19 cellular contexts compared by ENCODE assay signal in the genomic region with DNA sequence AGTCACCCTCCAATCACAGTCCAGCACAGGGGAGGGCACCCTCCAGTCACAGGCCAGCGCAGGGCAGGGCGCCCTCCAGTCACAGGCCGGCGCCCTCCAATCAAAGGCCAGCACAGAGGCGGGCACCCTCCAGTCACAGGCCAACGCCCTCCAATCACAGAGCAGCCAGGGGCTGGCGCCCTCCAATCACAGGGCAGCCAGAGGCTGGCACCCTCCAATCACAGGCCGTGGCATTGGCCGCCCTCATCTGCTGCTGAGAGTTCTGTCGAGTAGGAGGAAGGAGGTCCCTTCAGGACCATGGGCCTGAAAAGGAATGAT. TPM values are rescaled to one million over a fixed set of nuclear protein-coding genes. Genes with fewer than 3 reads are reported as not detected.
DNase-seq lines count a peak whose midpoint lies in the region; ATAC-seq and TF ChIP-seq lines count a peak whose summit lies in the region.
"Had no signal": no experiment of that assay in that cellular context is flagged by ENCODE, and none has a peak within 500 bp of the region (broad histone marks: within the 10 kb centered on the region; RNA-seq: fewer than 3 reads in every experiment).

No MANE protein-coding gene starts in this region.

- H3K9ac ChIP-seq in SK-N-SH, result no peak overlapping the region
- H3K9ac ChIP-seq: parathyroid adenoma had no signal

- H3K4me1 ChIP-seq in BE2C (no peaks in the 10 kb centered on the region), SK-N-SH (ENCODE audit: control insufficient read depth in 1 of 2, insufficient read depth in 2 of 2, low read depth in 1 of 2, low read length in 1 of 2) (no peaks in the 10 kb centered on the region)
- H3K4me1 ChIP-seq: heart right ventricle, parathyroid adenoma had no signal

- ATAC-seq in HG02588 (IDR thresholded peaks at IDR 0.05; ENCODE audit: unreplicated experiment), result no peak
- ATAC-seq: activated CD8-positive, alpha-beta memory T cell treated with anti-CD3 and anti-CD28 coated beads, Interleukin-2, amount 10 ng/mL, durations not matched to agents 7 days and 5 days; naive thymus-derived CD8-positive, alpha-beta T cell had no signal

- in situ Hi-C loops in brain microvascular endothelial cell (cut with HindIII; ENCODE audit: low pct_ligation_motif_present, low sequenced_read_pairs), result no loop called here

- H3K9me3 ChIP-seq in BE2C, result no peaks in the 10 kb centered on the region
- H3K9me3 ChIP-seq in SK-N-SH, result no peaks in the 10 kb centered on the region
- H3K9me3 ChIP-seq: heart right ventricle had no signal

- TF ChIP-seq CTCF in BE2C (IDR thresholded peaks at IDR 0.05; ENCODE audit: low read depth, low read length), result no peak
- TF ChIP-seq CTCF in SK-N-SH (IDR thresholded peaks at IDR 0.05), result no peak
- no peak for TF ChIP-seq CTCF in brain microvascular endothelial cell (IDR thresholded peaks at IDR 0.05; ENCODE audit: low read depth, low read length, missing control alignments)

- CTCF ChIA-PET in SK-N-SH (lab: Yijun Ruan, JAX), result no interaction called here

- POLR2A ChIA-PET in SK-N-SH (lab: Yijun Ruan, JAX), result no interaction called here

- H2AFZ ChIP-seq in SK-N-SH (ENCODE audit: low read depth), result no peak overlapping the region
- H2AFZ ChIP-seq: parathyroid adenoma had no signal

- H3K27ac ChIP-seq in SK-N-SH (ENCODE audit: low read depth in 2 of 2, low read length in 1 of 2) (no peak overlapping the region), brain microvascular endothelial cell (no peak overlapping the region)
- H3K27ac ChIP-seq: heart right ventricle, parathyroid adenoma had no signal

- no peaks in the 10 kb centered on the region for H3F3A ChIP-seq in SK-N-SH (replicated peaks; ENCODE audit: insufficient read depth)

- DNase-seq in BE2C (peak; percentile 70), ELR (ENCODE audit: low read depth) (peak; percentile 20), SK-N-SH (peak; percentile 78), iPS-NIHi7 (ENCODE audit: extremely low spot score) (peak; percentile 59), brain microvascular endothelial cell (no peak), ecto neural progenitor cell (ENCODE audit: low spot score) (no peak), mesenteric fat pad (ENCODE audit: low spot score) (no peak)
- DNase-seq: activated CD8-positive, alpha-beta memory T cell treated with anti-CD3 and anti-CD28 coated beads, Interleukin-2, amount 10 ng/mL, durations not matched to agents 7 days and 5 days; activated gamma-delta T cell; heart right ventricle; islet precursor cell; mammary epithelial cell; naive thymus-derived CD8-positive, alpha-beta T cell; NCI-H187; NCI-H446 treated with DMSO at 0.1 percent for 48 hours; SHP77; stimulated activated CD4-positive, alpha-beta T cell treated with anti-CD3 and anti-CD28 coated beads, Interleukin-4, amount 100 ng/mL, for 1 hour had no signal

- H3K4me3 ChIP-seq in BE2C (ENCODE audit: low read depth, low read length), result no peak overlapping the region
- H3K4me3 ChIP-seq in SK-N-SH (ENCODE audit: low read depth in 2 of 2, low read length in 1 of 2), result no peak overlapping the region
- no peak overlapping the region for H3K4me3 ChIP-seq in brain microvascular endothelial cell (ENCODE audit: low read depth, low read length)
- H3K4me3 ChIP-seq: heart right ventricle had no signal

- H4K20me1 ChIP-seq in SK-N-SH (ENCODE audit: insufficient read depth), result no peaks in the 10 kb centered on the region

- no peaks in the 10 kb centered on the region for H3K9me2 ChIP-seq in SK-N-SH

- H3K79me2 ChIP-seq in SK-N-SH (ENCODE audit: insufficient read depth), result no peaks in the 10 kb centered on the region
- H3K79me2 ChIP-seq: parathyroid adenoma had no signal

- H3K27me3 ChIP-seq in BE2C, result no peaks in the 10 kb centered on the region
- H3K27me3 ChIP-seq in SK-N-SH (ENCODE audit: insufficient read depth), result no peaks in the 10 kb centered on the region
- no peaks in the 10 kb centered on the region for H3K27me3 ChIP-seq in brain microvascular endothelial cell (replicated peaks)
- H3K27me3 ChIP-seq: heart right ventricle had no signal

- H3K4me2 ChIP-seq in SK-N-SH, result no peak overlapping the region

- 98% methylated on average over 5 of the region's 10 CpGs for WGBS in SK-N-SH (ENCODE audit: low lambda C conversion rate)

- no peak for TF ChIP-seq RAD21 in SK-N-SH (IDR thresholded peaks at IDR 0.05; ENCODE audit: low read length)

- TF ChIP-seq EP300 in SK-N-SH (IDR thresholded peaks at IDR 0.05; ENCODE audit: borderline replicate concordance in 1 of 2, low read depth in 1 of 2, low read length in 1 of 2), result no peak

- peaks cover 23% of the 10 kb centered on the region for H3K36me3 ChIP-seq in BE2C
- peaks cover 23 to 63% of the 10 kb centered on the region in 2 experiments for H3K36me3 ChIP-seq in SK-N-SH (replicated peaks in 1 of 2; ENCODE audit: control insufficient read depth in 1 of 2, insufficient read depth in 2 of 2, low read length in 1 of 2)
- peaks cover 58% of the 10 kb centered on the region for H3K36me3 ChIP-seq in brain microvascular endothelial cell (replicated peaks)

TF ChIP-seq in SK-N-SH, 30 proteins besides CTCF, POLR2A, EP300 and RAD21 (continues in another document):
- TF ChIP-seq RXRA (IDR thresholded peaks at IDR 0.05; ENCODE audit: borderline replicate concordance, low read depth), result no peak
- TF ChIP-seq, protein P1, sequence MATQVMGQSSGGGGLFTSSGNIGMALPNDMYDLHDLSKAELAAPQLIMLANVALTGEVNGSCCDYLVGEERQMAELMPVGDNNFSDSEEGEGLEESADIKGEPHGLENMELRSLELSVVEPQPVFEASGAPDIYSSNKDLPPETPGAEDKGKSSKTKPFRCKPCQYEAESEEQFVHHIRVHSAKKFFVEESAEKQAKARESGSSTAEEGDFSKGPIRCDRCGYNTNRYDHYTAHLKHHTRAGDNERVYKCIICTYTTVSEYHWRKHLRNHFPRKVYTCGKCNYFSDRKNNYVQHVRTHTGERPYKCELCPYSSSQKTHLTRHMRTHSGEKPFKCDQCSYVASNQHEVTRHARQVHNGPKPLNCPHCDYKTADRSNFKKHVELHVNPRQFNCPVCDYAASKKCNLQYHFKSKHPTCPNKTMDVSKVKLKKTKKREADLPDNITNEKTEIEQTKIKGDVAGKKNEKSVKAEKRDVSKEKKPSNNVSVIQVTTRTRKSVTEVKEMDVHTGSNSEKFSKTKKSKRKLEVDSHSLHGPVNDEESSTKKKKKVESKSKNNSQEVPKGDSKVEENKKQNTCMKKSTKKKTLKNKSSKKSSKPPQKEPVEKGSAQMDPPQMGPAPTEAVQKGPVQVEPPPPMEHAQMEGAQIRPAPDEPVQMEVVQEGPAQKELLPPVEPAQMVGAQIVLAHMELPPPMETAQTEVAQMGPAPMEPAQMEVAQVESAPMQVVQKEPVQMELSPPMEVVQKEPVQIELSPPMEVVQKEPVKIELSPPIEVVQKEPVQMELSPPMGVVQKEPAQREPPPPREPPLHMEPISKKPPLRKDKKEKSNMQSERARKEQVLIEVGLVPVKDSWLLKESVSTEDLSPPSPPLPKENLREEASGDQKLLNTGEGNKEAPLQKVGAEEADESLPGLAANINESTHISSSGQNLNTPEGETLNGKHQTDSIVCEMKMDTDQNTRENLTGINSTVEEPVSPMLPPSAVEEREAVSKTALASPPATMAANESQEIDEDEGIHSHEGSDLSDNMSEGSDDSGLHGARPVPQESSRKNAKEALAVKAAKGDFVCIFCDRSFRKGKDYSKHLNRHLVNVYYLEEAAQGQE (IDR thresholded peaks at IDR 0.05; ENCODE audit: low read depth, low read length), result no peak
- TF ChIP-seq YY1 (IDR thresholded peaks at IDR 0.05; ENCODE audit: low read depth), result no peak
- TF ChIP-seq NRF1 (IDR thresholded peaks at IDR 0.05; ENCODE audit: low read depth, low read length), result no peak
- no peak for TF ChIP-seq MEF2A (IDR thresholded peaks at IDR 0.05; ENCODE audit: borderline replicate concordance, low read depth)
- TF ChIP-seq POLR2AphosphoS5 (IDR thresholded peaks at IDR 0.05; ENCODE audit: low read depth, low read length), result no peak
- TF ChIP-seq SMC3 (IDR thresholded peaks at IDR 0.05; ENCODE audit: low read depth, low read length), result no peak
- TF ChIP-seq, protein P2, sequence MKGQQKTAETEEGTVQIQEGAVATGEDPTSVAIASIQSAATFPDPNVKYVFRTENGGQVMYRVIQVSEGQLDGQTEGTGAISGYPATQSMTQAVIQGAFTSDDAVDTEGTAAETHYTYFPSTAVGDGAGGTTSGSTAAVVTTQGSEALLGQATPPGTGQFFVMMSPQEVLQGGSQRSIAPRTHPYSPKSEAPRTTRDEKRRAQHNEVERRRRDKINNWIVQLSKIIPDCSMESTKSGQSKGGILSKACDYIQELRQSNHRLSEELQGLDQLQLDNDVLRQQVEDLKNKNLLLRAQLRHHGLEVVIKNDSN (IDR thresholded peaks at IDR 0.05; ENCODE audit: borderline replicate concordance, low read depth), result no peak
- TF ChIP-seq, protein P3, sequence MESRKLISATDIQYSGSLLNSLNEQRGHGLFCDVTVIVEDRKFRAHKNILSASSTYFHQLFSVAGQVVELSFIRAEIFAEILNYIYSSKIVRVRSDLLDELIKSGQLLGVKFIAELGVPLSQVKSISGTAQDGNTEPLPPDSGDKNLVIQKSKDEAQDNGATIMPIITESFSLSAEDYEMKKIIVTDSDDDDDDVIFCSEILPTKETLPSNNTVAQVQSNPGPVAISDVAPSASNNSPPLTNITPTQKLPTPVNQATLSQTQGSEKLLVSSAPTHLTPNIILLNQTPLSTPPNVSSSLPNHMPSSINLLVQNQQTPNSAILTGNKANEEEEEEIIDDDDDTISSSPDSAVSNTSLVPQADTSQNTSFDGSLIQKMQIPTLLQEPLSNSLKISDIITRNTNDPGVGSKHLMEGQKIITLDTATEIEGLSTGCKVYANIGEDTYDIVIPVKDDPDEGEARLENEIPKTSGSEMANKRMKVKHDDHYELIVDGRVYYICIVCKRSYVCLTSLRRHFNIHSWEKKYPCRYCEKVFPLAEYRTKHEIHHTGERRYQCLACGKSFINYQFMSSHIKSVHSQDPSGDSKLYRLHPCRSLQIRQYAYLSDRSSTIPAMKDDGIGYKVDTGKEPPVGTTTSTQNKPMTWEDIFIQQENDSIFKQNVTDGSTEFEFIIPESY (IDR thresholded peaks at IDR 0.05; ENCODE audit: borderline replicate concordance, low read depth), result no peak
- TF ChIP-seq RFX5 (IDR thresholded peaks at IDR 0.05; ENCODE audit: low read length), result no peak
- no peak for TF ChIP-seq EZH2phosphoT487 (IDR thresholded peaks at IDR 0.05; ENCODE audit: borderline replicate concordance, low read depth)
- no peak for TF ChIP-seq TCF12 (IDR thresholded peaks at IDR 0.05)
- no peak for TF ChIP-seq GATA2 (CRISPR knock-in tag; IDR thresholded peaks at IDR 0.05)

RNA-seq across cellular contexts. Expression of a gene that starts 26.6 kb away (rescaled TPM):
- polyA plus RNA-seq in BE2C (2012; ENCODE audit: insufficient read depth, insufficient read length, low read depth), result 118 TPM
- polyA plus RNA-seq in SK-N-SH (2012; rRNA removed), result 14.4 and 17.3 TPM in 2 replicates
- polyA plus RNA-seq in SK-N-SH (2012; cell fraction: cytosol; rRNA removed), result 4.5 and 5.9 TPM in 2 replicates
- 65.1 and 90.9 TPM in 2 replicates for polyA plus RNA-seq in SK-N-SH (2012; cell fraction: nucleus; rRNA removed)
- total RNA-seq in mesenteric fat pad, result 15.1 TPM

RNA-seq across cellular contexts. Expression of a gene that starts 26.7 kb away (rescaled TPM):
- 158 TPM for polyA plus RNA-seq in BE2C (2012; ENCODE audit: insufficient read depth, insufficient read length, low read depth)
- polyA plus RNA-seq in SK-N-SH (2012; rRNA removed), result 8.3 and 12.9 TPM in 2 replicates
- polyA plus RNA-seq in SK-N-SH (2012; cell fraction: cytosol; rRNA removed), result 5.0 and 8.1 TPM in 2 replicates
- polyA plus RNA-seq in SK-N-SH (2012; cell fraction: nucleus; rRNA removed), result 17.1 and 25.2 TPM in 2 replicates
- total RNA-seq in mesenteric fat pad, result 14.6 TPM

Comparison
In these comparisons a context has a peak if more than half of its experiments do, and no peak if none do; other contexts are left out.
1. DNase-seq: peak in BE2C (single experiment), ELR (single experiment), SK-N-SH (single experiment) and iPS-NIHi7 (single experiment); none in brain microvascular endothelial cell (single experiment), ecto neural progenitor cell (single experiment) and mesenteric fat pad (single experiment).